Comparison of ENCODE assay signal across 1 cellular context in the genomic region with DNA sequence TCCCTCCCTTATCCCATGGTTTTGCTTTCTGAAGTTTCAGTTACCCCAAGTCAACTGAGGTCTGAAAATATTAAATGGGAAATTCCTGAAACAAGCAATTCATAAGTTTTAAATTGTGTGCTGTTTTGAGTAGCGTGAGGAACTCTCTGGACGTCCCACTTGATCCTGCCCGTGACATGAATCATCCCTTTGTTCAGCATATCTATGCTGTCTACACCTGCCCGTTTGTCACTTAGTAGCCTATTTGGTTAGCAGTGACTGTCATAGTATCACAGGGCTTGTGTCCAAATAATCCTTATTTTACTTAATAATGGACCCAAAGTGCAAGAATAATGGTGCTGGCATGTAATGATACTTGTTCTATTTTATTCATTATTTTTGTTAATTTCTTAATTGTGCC.
A peak's percentile ranks its signal among the peaks of the same experiment; 100 is the strongest.
TF ChIP-seq lines count a peak whose summit lies in the region.

No MANE protein-coding gene starts in this region.

TF ChIP-seq in K562, 482 proteins besides CTCF, POLR2A, EP300 and RAD21:
- TF ChIP-seq ZNF3 (CRISPR knock-in tag; IDR thresholded peaks at IDR 0.05) (no peak), ZNF785 (CRISPR knock-in tag; IDR thresholded peaks at IDR 0.05) (no peak), XRCC4 (IDR thresholded peaks at IDR 0.05; ENCODE audit: extremely low read depth, insufficient read depth, insufficient read length) (no peak), ETV6 (IDR thresholded peaks at IDR 0.05; ENCODE audit: borderline replicate concordance in 1 of 2, low read depth in 2 of 2, low read length in 1 of 2) (no peak), ETV6 (CRISPR knock-in tag; IDR thresholded peaks at IDR 0.05; ENCODE audit: borderline replicate concordance) (no peak), CREB1 (IDR thresholded peaks at IDR 0.05) (no peak), CREB1 (CRISPR knock-in tag; IDR thresholded peaks at IDR 0.05) (no peak), XRCC3 (IDR thresholded peaks at IDR 0.05) (no peak), SNAPC5 (CRISPR knock-in tag; IDR thresholded peaks at IDR 0.05) (no peak), MEIS2 (IDR thresholded peaks at IDR 0.05; ENCODE audit: partially characterized antibody) (peak; percentile 49), TCFL5 (CRISPR knock-in tag; conservative IDR thresholded peaks at IDR 0.05) (no peak), BCL6 (CRISPR knock-in tag; IDR thresholded peaks at IDR 0.05) (no peak), PHTF2 (CRISPR knock-in tag; IDR thresholded peaks at IDR 0.05) (no peak), NFIX (CRISPR knock-in tag; IDR thresholded peaks at IDR 0.05; ENCODE audit: low read depth) (no peak), FOXA1 (IDR thresholded peaks at IDR 0.05; ENCODE audit: borderline replicate concordance) (no peak)
- TF ChIP-seq, protein P1, sequence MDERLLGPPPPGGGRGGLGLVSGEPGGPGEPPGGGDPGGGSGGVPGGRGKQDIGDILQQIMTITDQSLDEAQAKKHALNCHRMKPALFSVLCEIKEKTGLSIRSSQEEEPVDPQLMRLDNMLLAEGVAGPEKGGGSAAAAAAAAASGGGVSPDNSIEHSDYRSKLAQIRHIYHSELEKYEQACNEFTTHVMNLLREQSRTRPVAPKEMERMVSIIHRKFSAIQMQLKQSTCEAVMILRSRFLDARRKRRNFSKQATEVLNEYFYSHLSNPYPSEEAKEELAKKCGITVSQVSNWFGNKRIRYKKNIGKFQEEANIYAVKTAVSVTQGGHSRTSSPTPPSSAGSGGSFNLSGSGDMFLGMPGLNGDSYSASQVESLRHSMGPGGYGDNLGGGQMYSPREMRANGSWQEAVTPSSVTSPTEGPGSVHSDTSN (CRISPR knock-in tag; IDR thresholded peaks at IDR 0.05; ENCODE audit: low read depth) = no peak
- TF ChIP-seq, protein P1 (tag; conservative IDR thresholded peaks at IDR 0.05; ENCODE audit: low read depth) = peak; percentile 61
- TF ChIP-seq, protein P2, sequence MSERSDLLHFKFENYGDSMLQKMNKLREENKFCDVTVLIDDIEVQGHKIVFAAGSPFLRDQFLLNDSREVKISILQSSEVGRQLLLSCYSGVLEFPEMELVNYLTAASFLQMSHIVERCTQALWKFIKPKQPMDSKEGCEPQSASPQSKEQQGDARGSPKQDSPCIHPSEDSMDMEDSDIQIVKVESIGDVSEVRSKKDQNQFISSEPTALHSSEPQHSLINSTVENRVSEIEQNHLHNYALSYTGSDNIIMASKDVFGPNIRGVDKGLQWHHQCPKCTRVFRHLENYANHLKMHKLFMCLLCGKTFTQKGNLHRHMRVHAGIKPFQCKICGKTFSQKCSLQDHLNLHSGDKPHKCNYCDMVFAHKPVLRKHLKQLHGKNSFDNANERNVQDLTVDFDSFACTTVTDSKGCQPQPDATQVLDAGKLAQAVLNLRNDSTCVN (CRISPR knock-in tag; IDR thresholded peaks at IDR 0.05) = no peak
- TF ChIP-seq, protein P3, sequence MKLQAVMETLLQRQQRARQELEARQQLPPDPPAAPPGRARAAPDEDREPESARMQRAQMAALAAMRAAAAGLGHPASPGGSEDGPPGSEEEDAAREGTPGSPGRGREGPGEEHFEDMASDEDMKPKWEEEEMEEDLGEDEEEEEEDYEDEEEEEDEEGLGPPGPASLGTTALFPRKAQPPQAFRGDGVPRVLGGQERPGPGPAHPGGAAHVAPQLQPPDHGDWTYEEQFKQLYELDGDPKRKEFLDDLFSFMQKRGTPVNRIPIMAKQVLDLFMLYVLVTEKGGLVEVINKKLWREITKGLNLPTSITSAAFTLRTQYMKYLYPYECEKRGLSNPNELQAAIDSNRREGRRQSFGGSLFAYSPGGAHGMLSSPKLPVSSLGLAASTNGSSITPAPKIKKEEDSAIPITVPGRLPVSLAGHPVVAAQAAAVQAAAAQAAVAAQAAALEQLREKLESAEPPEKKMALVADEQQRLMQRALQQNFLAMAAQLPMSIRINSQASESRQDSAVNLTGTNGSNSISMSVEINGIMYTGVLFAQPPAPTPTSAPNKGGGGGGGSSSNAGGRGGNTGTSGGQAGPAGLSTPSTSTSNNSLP (IDR thresholded peaks at IDR 0.05; ENCODE audit: borderline replicate concordance, low read depth, low read length) = no peak
